In the genomic region with DNA sequence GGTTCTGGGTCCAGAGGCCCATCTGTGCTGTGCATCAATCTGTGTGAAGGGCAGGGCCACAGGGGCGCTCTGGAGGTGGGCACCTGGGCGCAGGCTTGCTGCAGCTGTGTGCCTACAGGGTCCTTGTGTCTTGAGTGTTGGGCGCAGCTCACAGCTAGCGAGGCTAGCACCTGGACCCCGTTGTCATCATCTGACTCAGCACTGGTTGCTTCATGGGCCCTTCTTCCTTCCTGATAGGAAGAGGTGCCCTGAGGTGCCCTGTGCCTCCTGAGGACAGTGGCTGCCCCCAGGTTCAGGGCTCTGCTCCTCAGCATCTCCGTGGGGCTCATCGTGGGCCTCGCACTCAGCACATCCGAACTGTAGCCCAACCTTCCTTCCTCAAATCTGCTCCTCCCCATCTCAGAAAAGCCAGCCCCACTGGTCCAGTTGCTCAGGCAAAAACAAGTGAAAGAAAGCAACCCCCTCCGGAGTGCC, we compare ENCODE assay signal across 2 cellular contexts.
TF ChIP-seq lines count a peak whose summit lies in the region.

No MANE protein-coding gene starts in this region.

TF ChIP-seq in SK-N-SH, 30 proteins besides CTCF, POLR2A, EP300 and RAD21 (continued from another document):
- no peak for TF ChIP-seq ELF1 (IDR thresholded peaks at IDR 0.05)
- no peak for TF ChIP-seq PBX3 (IDR thresholded peaks at IDR 0.05)
- TF ChIP-seq NFIC (IDR thresholded peaks at IDR 0.05; ENCODE audit: borderline replicate concordance), result no peak
- TF ChIP-seq, protein P1, sequence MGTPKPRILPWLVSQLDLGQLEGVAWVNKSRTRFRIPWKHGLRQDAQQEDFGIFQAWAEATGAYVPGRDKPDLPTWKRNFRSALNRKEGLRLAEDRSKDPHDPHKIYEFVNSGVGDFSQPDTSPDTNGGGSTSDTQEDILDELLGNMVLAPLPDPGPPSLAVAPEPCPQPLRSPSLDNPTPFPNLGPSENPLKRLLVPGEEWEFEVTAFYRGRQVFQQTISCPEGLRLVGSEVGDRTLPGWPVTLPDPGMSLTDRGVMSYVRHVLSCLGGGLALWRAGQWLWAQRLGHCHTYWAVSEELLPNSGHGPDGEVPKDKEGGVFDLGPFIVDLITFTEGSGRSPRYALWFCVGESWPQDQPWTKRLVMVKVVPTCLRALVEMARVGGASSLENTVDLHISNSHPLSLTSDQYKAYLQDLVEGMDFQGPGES (IDR thresholded peaks at IDR 0.05; ENCODE audit: low read depth, low read length), result no peak

TF ChIP-seq in SK-N-SH treated with all-trans-retinoic acid at 6 μM for 48 hours, 23 proteins besides CTCF, POLR2A, EP300 and RAD21 (continued from another document):
- no peak for TF ChIP-seq CSRNP3 (CRISPR knock-in tag; IDR thresholded peaks at IDR 0.05)
- TF ChIP-seq, protein P2, sequence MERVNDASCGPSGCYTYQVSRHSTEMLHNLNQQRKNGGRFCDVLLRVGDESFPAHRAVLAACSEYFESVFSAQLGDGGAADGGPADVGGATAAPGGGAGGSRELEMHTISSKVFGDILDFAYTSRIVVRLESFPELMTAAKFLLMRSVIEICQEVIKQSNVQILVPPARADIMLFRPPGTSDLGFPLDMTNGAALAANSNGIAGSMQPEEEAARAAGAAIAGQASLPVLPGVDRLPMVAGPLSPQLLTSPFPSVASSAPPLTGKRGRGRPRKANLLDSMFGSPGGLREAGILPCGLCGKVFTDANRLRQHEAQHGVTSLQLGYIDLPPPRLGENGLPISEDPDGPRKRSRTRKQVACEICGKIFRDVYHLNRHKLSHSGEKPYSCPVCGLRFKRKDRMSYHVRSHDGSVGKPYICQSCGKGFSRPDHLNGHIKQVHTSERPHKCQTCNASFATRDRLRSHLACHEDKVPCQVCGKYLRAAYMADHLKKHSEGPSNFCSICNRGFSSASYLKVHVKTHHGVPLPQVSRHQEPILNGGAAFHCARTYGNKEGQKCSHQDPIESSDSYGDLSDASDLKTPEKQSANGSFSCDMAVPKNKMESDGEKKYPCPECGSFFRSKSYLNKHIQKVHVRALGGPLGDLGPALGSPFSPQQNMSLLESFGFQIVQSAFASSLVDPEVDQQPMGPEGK (CRISPR knock-in tag; IDR thresholded peaks at IDR 0.05; ENCODE audit: borderline replicate concordance), result no peak
- TF ChIP-seq BACH2 (CRISPR knock-in tag; IDR thresholded peaks at IDR 0.05; ENCODE audit: borderline replicate concordance), result no peak
- TF ChIP-seq ZFP3 (CRISPR knock-in tag; IDR thresholded peaks at IDR 0.05), result no peak
- no peak for TF ChIP-seq TCF4 (CRISPR knock-in tag; IDR thresholded peaks at IDR 0.05; ENCODE audit: borderline replicate concordance)
- TF ChIP-seq ZFP30 (CRISPR knock-in tag; IDR thresholded peaks at IDR 0.05), result no peak
- no peak for TF ChIP-seq CSDC2 (CRISPR knock-in tag; IDR thresholded peaks at IDR 0.05)
- TF ChIP-seq ZNF565 (CRISPR knock-in tag; conservative IDR thresholded peaks at IDR 0.05; ENCODE audit: low read depth), result no peak
- no peak for TF ChIP-seq SNAI2 (CRISPR knock-in tag; IDR thresholded peaks at IDR 0.05)
